ENCODE assay signal across 23 cellular contexts in genomic region chr13:106799731-106800335, GRCh38.
DNase-seq lines count a peak whose midpoint lies in the region; ATAC-seq, FAIRE-seq and TF ChIP-seq lines count a peak whose summit lies in the region.
"Had no signal": no experiment of that assay in that cellular context is flagged by ENCODE, and none has a peak within 500 bp of the region (broad histone marks: within the 10 kb centered on the region; RNA-seq: fewer than 3 reads in every experiment).

No MANE protein-coding gene starts in this region.

- H3K79me2 ChIP-seq in H9 (ENCODE audit: insufficient read depth, low read length) (no peaks in the 10 kb centered on the region), H1 (ENCODE audit: control insufficient read depth in 1 of 2, insufficient read depth in 2 of 2, low read length in 2 of 2) (no peaks in the 10 kb centered on the region), SK-N-SH (ENCODE audit: insufficient read depth) (no peaks in the 10 kb centered on the region)

- peaks cover 15% of the 10 kb centered on the region for H3K27me3 Mint-ChIP-seq in H9 (ENCODE audit: low read depth)
- peaks cover 5% of the 10 kb centered on the region for H3K27me3 Mint-ChIP-seq in nephron progenitor cell (ENCODE audit: low read depth, poor library complexity)
- H3K27me3 Mint-ChIP-seq: B cell had no signal

- H2AK5ac ChIP-seq in H9 (ENCODE audit: insufficient read length, low read length) = no peak overlapping the region
- peak overlapping the region; percentile 43; the same call in 1 of the 2 replicates for H2AK5ac ChIP-seq in H1 (ENCODE audit: low read depth, low read length)
- H2AK5ac ChIP-seq in neuronal stem cell (ENCODE audit: low read depth, low read length) = no peak overlapping the region

- ATAC-seq in GM18867 (IDR thresholded peaks at IDR 0.05; ENCODE audit: unreplicated experiment) = no peak
- ATAC-seq: CD8-positive, alpha-beta T cell; GM23338 had no signal

- H3K18ac ChIP-seq in H9 (ENCODE audit: insufficient read length, low read depth, low read length) (no peak overlapping the region), H1 (ENCODE audit: extremely low read depth, low read length) (no peak overlapping the region), neuronal stem cell (ENCODE audit: low read length) (no peak overlapping the region)

- no peak overlapping the region for H3K27ac ChIP-seq in H9 (ENCODE audit: insufficient read length, low read depth, low read length)
- H3K27ac ChIP-seq in H1 (ENCODE audit: low read depth, low read length) = no peak overlapping the region
- H3K27ac ChIP-seq in neuronal stem cell (replicated peaks; ENCODE audit: low read length) = peak overlapping the region; percentile 26
- H3K27ac ChIP-seq in SK-N-SH (ENCODE audit: low read depth in 2 of 2, low read length in 1 of 2) = no peak overlapping the region
- no peak overlapping the region for H3K27ac ChIP-seq in effector memory CD4-positive, alpha-beta T cell (ENCODE audit: insufficient read depth, low read length, poor library complexity, severe bottlenecking)
- H3K27ac ChIP-seq: 22Rv1, BLaER1, C4-2B had no signal

- H3K4me1 ChIP-seq in H9 (ENCODE audit: insufficient read depth, low read length) (peaks cover 7% of the 10 kb centered on the region; the same call in 1 of the 2 replicates), H1 (replicated peaks in 1 of 4; ENCODE audit: control insufficient read depth in 3 of 4, insufficient read depth in 4 of 4, low read length in 3 of 4) (peaks cover 7 to 16% (median 11%) of the 10 kb centered on the region in 4 experiments), neuronal stem cell (ENCODE audit: control insufficient read depth in 2 of 2, insufficient read depth in 1 of 2, low read depth in 1 of 2, low read length in 2 of 2) (peaks cover 18 to 23% of the 10 kb centered on the region in 2 donors), SK-N-SH (ENCODE audit: control insufficient read depth in 1 of 2, insufficient read depth in 2 of 2, low read depth in 1 of 2, low read length in 1 of 2) (no peaks in the 10 kb centered on the region)
- H3K4me1 ChIP-seq in effector memory CD4-positive, alpha-beta T cell (ENCODE audit: control insufficient read depth, insufficient read depth, low read length, poor library complexity, severe bottlenecking) = no peaks in the 10 kb centered on the region
- H3K4me1 ChIP-seq: Caco-2 had no signal

- H3K4me3 Mint-ChIP-seq in H9 = no peak overlapping the region
- no peak overlapping the region for H3K4me3 Mint-ChIP-seq in nephron progenitor cell
- H3K4me3 Mint-ChIP-seq: B cell; CD4-positive, CD25-positive, alpha-beta regulatory T cell; CD8-positive, alpha-beta T cell; GM23338 had no signal

- H3K9ac ChIP-seq in H9 (ENCODE audit: extremely low read depth, insufficient read length, low read length) (no peak overlapping the region), H1 (replicated peaks in 1 of 4; ENCODE audit: extremely low read depth in 1 of 4, low read depth in 3 of 4, low read length in 3 of 4) (no peak overlapping the region), neuronal stem cell (ENCODE audit: low read depth, low read length, poor library complexity) (no peak overlapping the region), SK-N-SH (no peak overlapping the region)
- H3K9ac ChIP-seq: BLaER1 had no signal

- H3K23me2 ChIP-seq in H9 (ENCODE audit: insufficient read length, low read depth, low read length, poor library complexity, severe bottlenecking) (no peaks in the 10 kb centered on the region), H1 (ENCODE audit: low read depth, low read length) (0 out of 2 replicates have a peak, but pooled peaks cover 2% of the 10 kb centered on the region)

- TF ChIP-seq POLR2A in H1 (IDR thresholded peaks at IDR 0.05; ENCODE audit: control extremely low read depth in 1 of 2, low read depth in 2 of 2, low read length in 2 of 2) = no peak

- TF ChIP-seq EP300 in H1 (IDR thresholded peaks at IDR 0.05; ENCODE audit: borderline replicate concordance in 1 of 2, low read depth in 2 of 2, low read length in 2 of 2) (no peak), SK-N-SH (IDR thresholded peaks at IDR 0.05; ENCODE audit: borderline replicate concordance in 1 of 2, low read depth in 1 of 2, low read length in 1 of 2) (no peak)

- peaks cover 0 to 3% of the 10 kb centered on the region in 2 experiments; a peak in 2 of 5 replicates for H3K9me3 Mint-ChIP-seq in H9
- no peaks in the 10 kb centered on the region for H3K9me3 Mint-ChIP-seq in nephron progenitor cell
- H3K9me3 Mint-ChIP-seq: CD8-positive, alpha-beta T cell had no signal

- H3K9me3 ChIP-seq in H9 (ENCODE audit: control insufficient read depth, low read depth, low read length) = no peaks in the 10 kb centered on the region
- H3K9me3 ChIP-seq in H1 (ENCODE audit: insufficient read depth in 2 of 2, low read depth in 1 of 2, low read length in 1 of 2) = no peaks in the 10 kb centered on the region
- no peaks in the 10 kb centered on the region for H3K9me3 ChIP-seq in neuronal stem cell (replicated peaks in 1 of 2; ENCODE audit: control insufficient read depth in 2 of 2, insufficient read depth in 1 of 2, low read depth in 1 of 2, low read length in 2 of 2)
- H3K9me3 ChIP-seq in SK-N-SH = no peaks in the 10 kb centered on the region
- H3K9me3 ChIP-seq in effector memory CD4-positive, alpha-beta T cell (ENCODE audit: control insufficient read depth, low read length) = no peaks in the 10 kb centered on the region
- H3K9me3 ChIP-seq: Caco-2 had no signal

- H3K4ac ChIP-seq in H9 (ENCODE audit: low read depth, low read length) = no peak overlapping the region
- no peak overlapping the region for H3K4ac ChIP-seq in H1 (replicated peaks; ENCODE audit: insufficient read length, low read depth, low read length)
- H3K4ac ChIP-seq in neuronal stem cell (ENCODE audit: low read length) = no peak overlapping the region

- no peaks in the 10 kb centered on the region for H4K20me1 ChIP-seq in H9 (ENCODE audit: control insufficient read depth, insufficient read depth, insufficient read length)
- H4K20me1 ChIP-seq in H1 (replicated peaks in 1 of 2; ENCODE audit: control insufficient read depth in 1 of 2, insufficient read depth in 2 of 2, low read length in 2 of 2) = no peaks in the 10 kb centered on the region
- H4K20me1 ChIP-seq in SK-N-SH (ENCODE audit: insufficient read depth) = no peaks in the 10 kb centered on the region
- H4K20me1 ChIP-seq: BLaER1 had no signal

- H2BK20ac ChIP-seq in H9 (ENCODE audit: low read depth, low read length, poor library complexity, severe bottlenecking) = no peak overlapping the region
- no peak overlapping the region for H2BK20ac ChIP-seq in H1 (ENCODE audit: low read length)

- no peaks in the 10 kb centered on the region for H3F3A ChIP-seq in SK-N-SH (replicated peaks; ENCODE audit: insufficient read depth)

- H3K14ac ChIP-seq in H9 (ENCODE audit: insufficient read depth, low read length) (no peak overlapping the region), H1 (ENCODE audit: insufficient read length) (no peak overlapping the region), neuronal stem cell (ENCODE audit: low read length) (no peak overlapping the region)

- H2AFZ ChIP-seq in H9 (ENCODE audit: low read length) = no peak overlapping the region
- no peak overlapping the region for H2AFZ ChIP-seq in H1 (ENCODE audit: low read length)
- H2AFZ ChIP-seq in neuronal stem cell (ENCODE audit: low read length) = peak overlapping the region; percentile 75
- H2AFZ ChIP-seq in SK-N-SH (ENCODE audit: low read depth) = no peak overlapping the region
- H2AFZ ChIP-seq: GM23338 had no signal

- no peaks in the 10 kb centered on the region for H3K79me1 ChIP-seq in H9 (ENCODE audit: insufficient read depth, low read depth, low read length, poor library complexity, severe bottlenecking)
- H3K79me1 ChIP-seq in H1 (ENCODE audit: low read depth, low read length) = no peaks in the 10 kb centered on the region
- H3K79me1 ChIP-seq in neuronal stem cell (ENCODE audit: low read depth, low read length) = no peaks in the 10 kb centered on the region

- H3K23ac ChIP-seq in H9 (ENCODE audit: insufficient read length, low read depth, low read length) = no peak overlapping the region
- H3K23ac ChIP-seq in H1 (ENCODE audit: insufficient read length) = no peak overlapping the region
- H3K23ac ChIP-seq in neuronal stem cell (ENCODE audit: low read depth, low read length, poor library complexity) = no peak overlapping the region

- H3K36me3 ChIP-seq in H1 (ENCODE audit: control insufficient read depth in 2 of 4, insufficient read depth in 4 of 4, low read length in 3 of 4) (no peaks in the 10 kb centered on the region), neuronal stem cell (replicated peaks in 1 of 2; ENCODE audit: control insufficient read depth in 2 of 2, insufficient read depth in 2 of 2, low read length in 2 of 2) (no peaks in the 10 kb centered on the region), SK-N-SH (replicated peaks in 1 of 2; ENCODE audit: control insufficient read depth in 1 of 2, insufficient read depth in 2 of 2, low read length in 1 of 2) (no peaks in the 10 kb centered on the region)
- H3K36me3 ChIP-seq in effector memory CD4-positive, alpha-beta T cell (ENCODE audit: control insufficient read depth, insufficient read depth, low read length) = no peaks in the 10 kb centered on the region
- H3K36me3 ChIP-seq: BLaER1 had no signal

- FAIRE-seq in H1 (lab: Jason Lieb, UNC) = peak; percentile 19
- FAIRE-seq: A204.1, G401.6, GM12892, H54 had no signal

- H3K36me3 Mint-ChIP-seq in H9 (ENCODE audit: insufficient read depth in 1 of 3, low read depth in 3 of 3) = no peaks in the 10 kb centered on the region; a peak in 1 of 7 replicates
- H3K36me3 Mint-ChIP-seq in nephron progenitor cell (ENCODE audit: low read depth) = no peaks in the 10 kb centered on the region
- H3K36me3 Mint-ChIP-seq: CD4-positive, CD25-positive, alpha-beta regulatory T cell; CD8-positive, alpha-beta T cell had no signal

- CTCF ChIA-PET in H1 (lab: Charles Lee; ENCODE audit: partially characterized antibody) (interaction anchor here (1.0 to 1.7 kb wide), 4 partner anchors 97 to 123 kb away, joined by 3 read pairs; no protein-coding TSS in a partner anchor), SK-N-SH (lab: Yijun Ruan, JAX) (no interaction called here)

- H3K56ac ChIP-seq in H9 (ENCODE audit: insufficient read length, low read depth, low read length) = no peak overlapping the region
- H3K56ac ChIP-seq in H1 (replicated peaks; ENCODE audit: insufficient read length, low read depth, low read length) = no peak overlapping the region

- H3K27me3 ChIP-seq in H9 (ENCODE audit: insufficient read depth, low read length) = peaks cover 15% of the 10 kb centered on the region; the same call in 1 of the 2 replicates
- peaks cover 0 to 17% (median 13%) of the 10 kb centered on the region in 4 experiments; a peak in 4 of 7 replicates for H3K27me3 ChIP-seq in H1 (replicated peaks in 1 of 4; ENCODE audit: control insufficient read depth in 3 of 4, extremely low read depth in 1 of 4, insufficient read depth in 3 of 4, low read length in 3 of 4)
- no peaks in the 10 kb centered on the region for H3K27me3 ChIP-seq in neuronal stem cell (ENCODE audit: control insufficient read depth in 3 of 3, insufficient read depth in 3 of 3, low read depth in 1 of 3, low read length in 3 of 3)
- H3K27me3 ChIP-seq in SK-N-SH (ENCODE audit: insufficient read depth) = no peaks in the 10 kb centered on the region
- no peaks in the 10 kb centered on the region for H3K27me3 ChIP-seq in effector memory CD4-positive, alpha-beta T cell (replicated peaks; ENCODE audit: control insufficient read depth, insufficient read depth, low read length, poor library complexity, severe bottlenecking)
- H3K27me3 ChIP-seq: BLaER1 had no signal

- H2BK5ac ChIP-seq in H9 (ENCODE audit: insufficient read length, low read length) = no peak overlapping the region
- H2BK5ac ChIP-seq in H1 (ENCODE audit: low read depth, low read length) = no peak overlapping the region; the same call in 1 of the 2 replicates
- H2BK5ac ChIP-seq in neuronal stem cell (ENCODE audit: low read length) = no peak overlapping the region

- no peak overlapping the region for H3K4me2 ChIP-seq in H9 (ENCODE audit: insufficient read depth, insufficient read length, low read length)
- H3K4me2 ChIP-seq in H1 (ENCODE audit: insufficient read depth in 1 of 2, low read depth in 2 of 2, low read length in 2 of 2) = no peak overlapping the region
- H3K4me2 ChIP-seq in neuronal stem cell (ENCODE audit: insufficient read depth, low read length, poor library complexity, severe bottlenecking) = no peak overlapping the region
- no peak overlapping the region for H3K4me2 ChIP-seq in SK-N-SH
- H3K4me2 ChIP-seq: BLaER1, GM23338 had no signal

- no peak overlapping the region for H3T11ph ChIP-seq in H9 (ENCODE audit: low read length)

- DNase-seq in H9 (no peak), H1 (ENCODE audit: low read depth in 1 of 2, low spot score in 2 of 2) (no peak), nephron progenitor cell (no peak), neuronal stem cell (ENCODE audit: low spot score) (no peak), SK-N-SH (no peak), NCI-H2196 treated with DMSO at 0.1 percent for 48 hours (lab: John Stamatoyannopoulos, UW; ENCODE audit: unreplicated experiment) (no peak)
- no peak for DNase-seq in effector memory CD4-positive, alpha-beta T cell
- DNase-seq: Caco-2; CD4-positive, CD25-positive, alpha-beta regulatory T cell; CD8-positive, alpha-beta T cell; DMS153; DND-41; HCEC 1CT had no signal

- H4K91ac ChIP-seq in H9 (ENCODE audit: insufficient read length, low read depth, low read length) (peak overlapping the region; percentile 2), H1 (replicated peaks; ENCODE audit: insufficient read length, low read length) (no peak overlapping the region), neuronal stem cell (ENCODE audit: low read depth, low read length, poor library complexity) (no peak overlapping the region)

- POLR2A ChIA-PET in H1 (lab: Charles Lee; ENCODE audit: partially characterized antibody) = interaction anchor here (0.7 to 1.1 kb wide), 3 partner anchors 16 to 92 kb away, joined by 3 read pairs; no protein-coding TSS in a partner anchor
- POLR2A ChIA-PET in SK-N-SH (lab: Yijun Ruan, JAX) = no interaction called here

- H2BK12ac ChIP-seq in H9 (ENCODE audit: insufficient read length, low read depth, low read length) (no peak overlapping the region), H1 (ENCODE audit: low read depth, low read length) (peak overlapping the region; percentile 93), neuronal stem cell (ENCODE audit: low read length) (no peak overlapping the region)

- H3K4me3 ChIP-seq in H1 (ENCODE audit: extremely low read depth in 1 of 4, insufficient read depth in 2 of 4, low read depth in 3 of 4, low read length in 4 of 4) (no peak overlapping the region), neuronal stem cell (ENCODE audit: low read length in 2 of 2) (no peak overlapping the region), SK-N-SH (ENCODE audit: low read depth in 2 of 2, low read length in 1 of 2) (no peak overlapping the region)
- no peak overlapping the region for H3K4me3 ChIP-seq in effector memory CD4-positive, alpha-beta T cell (ENCODE audit: insufficient read depth, low read depth, low read length, poor library complexity, severe bottlenecking)
- H3K4me3 ChIP-seq: BLaER1, GM23338 had no signal

- TF ChIP-seq RAD21 in H1 (IDR thresholded peaks at IDR 0.05 in 1 of 2, conservative IDR thresholded peaks at IDR 0.05 in 1 of 2; ENCODE audit: low read depth in 2 of 2, low read length in 2 of 2) = no peak
- TF ChIP-seq RAD21 in SK-N-SH (IDR thresholded peaks at IDR 0.05; ENCODE audit: low read length) = no peak

- H4K8ac ChIP-seq in H9 (replicated peaks; ENCODE audit: insufficient read length, low read depth, low read length) = no peak overlapping the region
- H4K8ac ChIP-seq in H1 (ENCODE audit: extremely low read depth, insufficient read depth, low read length) = no peak overlapping the region
- H4K8ac ChIP-seq in neuronal stem cell (ENCODE audit: low read depth, low read length) = no peak overlapping the region

- H4K5ac ChIP-seq in H9 (ENCODE audit: insufficient read length, low read depth, low read length) = no peak overlapping the region
- no peak overlapping the region for H4K5ac ChIP-seq in H1 (ENCODE audit: insufficient read length, low read depth, low read length)

- H3K4me1 Mint-ChIP-seq in H9 (peaks cover 52 to 54% of the 10 kb centered on the region in 2 experiments), nephron progenitor cell (peaks cover 73% of the 10 kb centered on the region)

- H2BK120ac ChIP-seq in H9 (ENCODE audit: low read depth, low read length, poor library complexity, severe bottlenecking) (no peak overlapping the region), H1 (replicated peaks; ENCODE audit: low read depth, low read length) (no peak overlapping the region), neuronal stem cell (ENCODE audit: low read depth, low read length) (no peak overlapping the region)

- no peak for TF ChIP-seq CTCF in H9 (conservative IDR thresholded peaks at IDR 0.05)
- no peak for TF ChIP-seq CTCF in H1 (IDR thresholded peaks at IDR 0.05; ENCODE audit: control extremely low read depth in 1 of 3, insufficient read depth in 1 of 3, low read depth in 1 of 3, low read length in 3 of 3)
- TF ChIP-seq CTCF in nephron progenitor cell (IDR thresholded peaks at IDR 0.05) = no peak
- TF ChIP-seq CTCF in SK-N-SH (IDR thresholded peaks at IDR 0.05) = no peak

- WGBS in H9 (ENCODE audit: extremely low coverage, insufficient read length, low lambda C conversion rate) = no CpG with 5 or more reads among the region's 11 CpGs
- WGBS in H1 (ENCODE audit: extremely low coverage in 1 of 2, insufficient coverage in 1 of 2, insufficient read length in 1 of 2, insufficient replicate concordance in 2 of 2, low coverage in 1 of 2, low lambda C conversion rate in 2 of 2, missing lambda C conversion rate in 1 of 2), 2 experiments = 83% methylated on average over 11 of the region's 11 CpGs; no CpG with 5 or more reads in 1 of the 2 experiments
- WGBS in neuronal stem cell (ENCODE audit: extremely low coverage in 2 of 2, insufficient read length in 2 of 2, insufficient replicate concordance in 1 of 2), 2 donors = no CpG with 5 or more reads among the region's 11 CpGs
- WGBS in SK-N-SH (ENCODE audit: low lambda C conversion rate) = 38% methylated on average over 11 of the region's 11 CpGs

- H3K9me2 ChIP-seq in SK-N-SH = no peaks in the 10 kb centered on the region

- H3K27ac Mint-ChIP-seq in H9 = peak overlapping the region in 2 of 3 experiments; percentile 37 to 91; a peak in 3 of 7 replicates
- peak overlapping the region; percentile 91 for H3K27ac Mint-ChIP-seq in nephron progenitor cell
- H3K27ac Mint-ChIP-seq: B cell; CD4-positive, CD25-positive, alpha-beta regulatory T cell; CD8-positive, alpha-beta T cell; GM23338 had no signal

- no peak overlapping the region for H2BK15ac ChIP-seq in H9 (ENCODE audit: low read depth, low read length)
- no peak overlapping the region for H2BK15ac ChIP-seq in H1 (ENCODE audit: low read length)
- H2BK15ac ChIP-seq in neuronal stem cell (ENCODE audit: low read length) = no peak overlapping the region
